ENCODE assay signal across 24 cellular contexts in the genomic region with DNA sequence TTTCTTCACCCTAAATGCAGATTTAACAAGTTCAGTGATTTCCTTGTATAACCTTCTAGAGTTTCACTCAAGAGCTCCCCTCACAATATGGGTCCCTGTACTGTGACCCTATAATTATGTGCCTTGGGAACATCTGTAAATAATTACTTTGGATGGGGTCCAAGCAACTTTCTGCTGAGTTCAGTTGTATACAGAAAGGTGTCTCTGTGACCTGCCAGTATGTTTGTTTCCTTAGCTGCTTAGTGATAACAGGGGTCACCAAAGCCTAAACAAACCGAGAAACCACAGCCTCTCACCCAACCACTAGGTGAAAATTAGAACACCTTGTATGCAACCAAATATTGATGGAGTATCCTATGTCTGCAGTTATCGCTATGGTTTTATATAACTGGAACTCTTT. TPM values are rescaled to one million over a fixed set of nuclear protein-coding genes. Genes with fewer than 3 reads are reported as not detected.
DNase-seq lines count a peak whose midpoint lies in the region; ATAC-seq and TF ChIP-seq lines count a peak whose summit lies in the region.
"Had no signal": no experiment of that assay in that cellular context is flagged by ENCODE, and none has a peak within 500 bp of the region (broad histone marks: within the 10 kb centered on the region; RNA-seq: fewer than 3 reads in every experiment).

No MANE protein-coding gene starts in this region.

- in situ Hi-C loops in mammary epithelial cell (cut with MboI; ENCODE audit: low sequenced_read_pairs in 2 of 2), result no loop called here

- no peak overlapping the region for H3K4me3 ChIP-seq in KMS-11 (IDR thresholded peaks at IDR 0.05; ENCODE audit: insufficient read depth, low read depth, low read length)
- no peak overlapping the region for H3K4me3 ChIP-seq in endodermal cell (ENCODE audit: low read length)
- no peak overlapping the region for H3K4me3 ChIP-seq in MG63
- H3K4me3 ChIP-seq in mammary epithelial cell (replicated peaks in 1 of 3; ENCODE audit: insufficient read depth in 1 of 3, low read depth in 2 of 3, low read length in 3 of 3), result no peak overlapping the region
- H3K4me3 ChIP-seq: esophagus muscularis mucosa, K562, right atrium auricular region, testis had no signal

- no peaks in the 10 kb centered on the region for H3K79me2 ChIP-seq in KMS-11 (ENCODE audit: insufficient read depth, low read depth)
- H3K79me2 ChIP-seq in mammary epithelial cell (ENCODE audit: insufficient read depth, low read length), result no peaks in the 10 kb centered on the region

- H3K4me1 ChIP-seq in KMS-11 (ENCODE audit: low read depth, poor library complexity, severe bottlenecking), result peaks cover 28% of the 10 kb centered on the region
- H3K4me1 ChIP-seq in endodermal cell (ENCODE audit: control insufficient read depth, insufficient read depth, low read length), result peaks cover 3% of the 10 kb centered on the region
- no peaks in the 10 kb centered on the region for H3K4me1 ChIP-seq in mammary epithelial cell (ENCODE audit: insufficient read depth, low read length)
- H3K4me1 ChIP-seq: esophagus muscularis mucosa, right atrium auricular region, testis had no signal

- DNase-seq in DMS153 (lab: John Stamatoyannopoulos, UW) (peak; percentile 76), NCI-H2227 (lab: John Stamatoyannopoulos, UW; ENCODE audit: unreplicated experiment) (peak; percentile 33), endodermal cell (no peak), MG63 (no peak), mammary epithelial cell (no peak)
- no peak for DNase-seq in activated CD8-positive, alpha-beta T cell treated with anti-CD3 and anti-CD28 coated beads, Interleukin-2, amount 10 ng/mL, durations not matched to agents 7 days and 5 days
- DNase-seq in activated T-cell treated with anti-CD3 and anti-CD28 coated beads, Interleukin-2, amount 50 U/mL, for 48 hours, result no peak
- DNase-seq: activated CD4-positive, CD25-positive, alpha-beta regulatory T cell; activated CD8-positive, alpha-beta T cell treated with anti-CD3 and anti-CD28 coated beads for 36 hours; activated T-cell treated with anti-CD3 and anti-CD28 coated beads, Interleukin-2, amount 50 U/mL, for 4 hours; cerebellar nuclear complex; effector CD4-positive, alpha-beta T cell; MV-4-11; NCI-H82; stimulated activated CD4-positive, alpha-beta T cell treated with anti-CD3 and anti-CD28 coated beads, Interleukin-15, amount 100 ng/mL, for 24 hours; T-helper 9 cell; testis had no signal

- H3K27ac ChIP-seq in KMS-11 (no peak overlapping the region), endodermal cell (ENCODE audit: low read depth, low read length) (no peak overlapping the region), mammary epithelial cell (ENCODE audit: insufficient read depth, low read depth, low read length) (no peak overlapping the region)
- H3K27ac ChIP-seq: esophagus muscularis mucosa, right atrium auricular region, testis had no signal

- no peak overlapping the region for H3K27ac Mint-ChIP-seq in endodermal cell
- H3K27ac Mint-ChIP-seq in activated CD8-positive, alpha-beta T cell treated with anti-CD3 and anti-CD28 coated beads, Interleukin-2, amount 10 ng/mL, durations not matched to agents 7 days and 5 days, result no peak overlapping the region
- H3K27ac Mint-ChIP-seq: activated CD8-positive, alpha-beta T cell treated with anti-CD3 and anti-CD28 coated beads for 36 hours; activated naive CD4-positive, alpha-beta T cell treated with anti-CD3 and anti-CD28 coated beads, Interleukin-2, amount 50 U/mL, for 24 hours; CD14-positive monocyte; stimulated activated memory B cell treated with anti-CD40 and anti-IgM and Interleukin-4, amounts not matched to agents 10 μg/mL and 1 μg/mL and 100 μg/mL, for 72 hours had no signal

- no peaks in the 10 kb centered on the region for H3K9me3 ChIP-seq in endodermal cell (ENCODE audit: control insufficient read depth, low read length)
- H3K9me3 ChIP-seq in MG63, result no peaks in the 10 kb centered on the region
- no peaks in the 10 kb centered on the region for H3K9me3 ChIP-seq in mammary epithelial cell (replicated peaks; ENCODE audit: insufficient read depth, low read length)
- H3K9me3 ChIP-seq: esophagus muscularis mucosa, right atrium auricular region, testis had no signal

- no peaks in the 10 kb centered on the region for H3K36me3 ChIP-seq in KMS-11 (ENCODE audit: insufficient read depth)
- H3K36me3 ChIP-seq in endodermal cell (ENCODE audit: control insufficient read depth, insufficient read depth, low read length), result no peaks in the 10 kb centered on the region
- H3K36me3 ChIP-seq in MG63, result no peaks in the 10 kb centered on the region
- H3K36me3 ChIP-seq in mammary epithelial cell (ENCODE audit: insufficient read depth, low read length), result no peaks in the 10 kb centered on the region
- H3K36me3 ChIP-seq: esophagus muscularis mucosa, right atrium auricular region had no signal

- no peak for TF ChIP-seq CTCF in KMS-11 (conservative IDR thresholded peaks at IDR 0.05; ENCODE audit: low read depth, low read length)
- TF ChIP-seq CTCF in endodermal cell (conservative IDR thresholded peaks at IDR 0.05), result peak; percentile 51
- TF ChIP-seq CTCF in mammary epithelial cell (conservative IDR thresholded peaks at IDR 0.05 in 1 of 2, IDR thresholded peaks at IDR 0.05 in 1 of 2; ENCODE audit: extremely low read depth in 1 of 2, insufficient read depth in 1 of 2, low read depth in 1 of 2, low read length in 2 of 2), result no peak

- CTCF ChIA-PET in activated CD8-positive, alpha-beta T cell treated with anti-CD3 and anti-CD28 coated beads, Interleukin-2, amount 10 ng/mL, durations not matched to agents 7 days and 5 days (lab: Charles Lee), result no interaction called here
- CTCF ChIA-PET in mammary epithelial cell (lab: Charles Lee; ENCODE audit: low non-redundant PET), result no interaction called here

- H2AFZ ChIP-seq in KMS-11 (ENCODE audit: low read depth) (no peak overlapping the region), mammary epithelial cell (ENCODE audit: low read depth, low read length) (no peak overlapping the region)

- no peak overlapping the region for H3K4me3 Mint-ChIP-seq in endodermal cell
- no peak overlapping the region for H3K4me3 Mint-ChIP-seq in activated CD8-positive, alpha-beta T cell treated with anti-CD3 and anti-CD28 coated beads, Interleukin-2, amount 10 ng/mL, durations not matched to agents 7 days and 5 days
- H3K4me3 Mint-ChIP-seq: activated CD8-positive, alpha-beta T cell treated with anti-CD3 and anti-CD28 coated beads for 36 hours; activated naive CD4-positive, alpha-beta T cell treated with anti-CD3 and anti-CD28 coated beads, Interleukin-2, amount 50 U/mL, for 24 hours; activated T-cell treated with anti-CD3 and anti-CD28 coated beads, Interleukin-2, amount 50 U/mL, for 4 hours; CD14-positive monocyte; stimulated activated memory B cell treated with anti-CD40 and anti-IgM and Interleukin-4, amounts not matched to agents 10 μg/mL and 1 μg/mL and 100 μg/mL, for 72 hours had no signal

- dilution Hi-C loops in mammary epithelial cell (cut with HindIII; ENCODE audit: low sequenced_read_pairs), result no loop called here

- peak overlapping the region; percentile 7; the same call in 1 of the 2 replicates for H3K4me2 ChIP-seq in KMS-11
- H3K4me2 ChIP-seq in mammary epithelial cell (ENCODE audit: insufficient read depth, low read depth, low read length), result no peak overlapping the region

- ATAC-seq in activated CD8-positive, alpha-beta T cell treated with anti-CD3 and anti-CD28 coated beads, Interleukin-2, amount 10 ng/mL, durations not matched to agents 7 days and 5 days, result no peak
- ATAC-seq: activated CD8-positive, alpha-beta T cell treated with anti-CD3 and anti-CD28 coated beads for 36 hours; activated T-cell treated with anti-CD3 and anti-CD28 coated beads, Interleukin-2, amount 50 U/mL, for 4 hours; stimulated activated memory B cell treated with anti-CD40 and anti-IgM and Interleukin-4, amounts not matched to agents 10 μg/mL and 1 μg/mL and 100 μg/mL, for 72 hours had no signal

- no peaks in the 10 kb centered on the region for H3K9me3 Mint-ChIP-seq in endodermal cell
- H3K9me3 Mint-ChIP-seq in activated CD8-positive, alpha-beta T cell treated with anti-CD3 and anti-CD28 coated beads, Interleukin-2, amount 10 ng/mL, durations not matched to agents 7 days and 5 days (ENCODE audit: insufficient read depth), result no peaks in the 10 kb centered on the region
- H3K9me3 Mint-ChIP-seq: activated CD8-positive, alpha-beta T cell treated with anti-CD3 and anti-CD28 coated beads for 36 hours; activated naive CD4-positive, alpha-beta T cell treated with anti-CD3 and anti-CD28 coated beads, Interleukin-2, amount 50 U/mL, for 24 hours; activated T-cell treated with anti-CD3 and anti-CD28 coated beads, Interleukin-2, amount 50 U/mL, for 4 hours; CD14-positive monocyte; stimulated activated memory B cell treated with anti-CD40 and anti-IgM and Interleukin-4, amounts not matched to agents 10 μg/mL and 1 μg/mL and 100 μg/mL, for 72 hours had no signal

- 86% methylated on average over 1 to 2 of the region's 2 CpGs for WGBS in endodermal cell (ENCODE audit: insufficient coverage in 1 of 2, insufficient read length in 1 of 2), 2 experiments
- 59% methylated on average over 2 of the region's 2 CpGs for WGBS in mammary epithelial cell (ENCODE audit: low coverage, missing lambda C conversion rate)

- H3K27me3 ChIP-seq in KMS-11 (ENCODE audit: insufficient read depth, low read depth), result no peaks in the 10 kb centered on the region
- H3K27me3 ChIP-seq in endodermal cell (ENCODE audit: control insufficient read depth, insufficient read depth, low read length, poor library complexity, severe bottlenecking), result peaks cover 15% of the 10 kb centered on the region
- peaks cover 27% of the 10 kb centered on the region for H3K27me3 ChIP-seq in MG63
- peaks cover 8% of the 10 kb centered on the region for H3K27me3 ChIP-seq in mammary epithelial cell (ENCODE audit: insufficient read depth, low read length)
- H3K27me3 ChIP-seq: esophagus muscularis mucosa, right atrium auricular region, testis had no signal

- H3K36me3 Mint-ChIP-seq in endodermal cell (ENCODE audit: low read depth), result no peaks in the 10 kb centered on the region
- no peaks in the 10 kb centered on the region for H3K36me3 Mint-ChIP-seq in activated CD8-positive, alpha-beta T cell treated with anti-CD3 and anti-CD28 coated beads, Interleukin-2, amount 10 ng/mL, durations not matched to agents 7 days and 5 days (ENCODE audit: low read depth)
- H3K36me3 Mint-ChIP-seq: activated naive CD4-positive, alpha-beta T cell treated with anti-CD3 and anti-CD28 coated beads, Interleukin-2, amount 50 U/mL, for 24 hours; CD14-positive monocyte; stimulated activated memory B cell treated with anti-CD40 and anti-IgM and Interleukin-4, amounts not matched to agents 10 μg/mL and 1 μg/mL and 100 μg/mL, for 72 hours had no signal

- intact Hi-C loops in mammary epithelial cell (cut with micrococcal nuclease), result no loop called here

- POLR2A ChIA-PET in activated CD8-positive, alpha-beta T cell treated with anti-CD3 and anti-CD28 coated beads, Interleukin-2, amount 10 ng/mL, durations not matched to agents 7 days and 5 days (lab: Charles Lee), result no interaction called here

- peaks cover 26% of the 10 kb centered on the region for H3K4me1 Mint-ChIP-seq in endodermal cell
- H3K4me1 Mint-ChIP-seq in activated CD8-positive, alpha-beta T cell treated with anti-CD3 and anti-CD28 coated beads, Interleukin-2, amount 10 ng/mL, durations not matched to agents 7 days and 5 days (ENCODE audit: low read depth), result no peaks in the 10 kb centered on the region
- H3K4me1 Mint-ChIP-seq: activated naive CD4-positive, alpha-beta T cell treated with anti-CD3 and anti-CD28 coated beads, Interleukin-2, amount 50 U/mL, for 24 hours; stimulated activated memory B cell treated with anti-CD40 and anti-IgM and Interleukin-4, amounts not matched to agents 10 μg/mL and 1 μg/mL and 100 μg/mL, for 72 hours had no signal

- H4K20me1 ChIP-seq in KMS-11 (ENCODE audit: insufficient read depth) (no peaks in the 10 kb centered on the region), mammary epithelial cell (ENCODE audit: insufficient read depth, low read length) (no peaks in the 10 kb centered on the region)

- no peak overlapping the region for H3K9ac ChIP-seq in KMS-11
- no peak overlapping the region for H3K9ac ChIP-seq in endodermal cell (ENCODE audit: extremely low read depth, low read length, poor library complexity, severe bottlenecking)
- no peak overlapping the region for H3K9ac ChIP-seq in mammary epithelial cell (ENCODE audit: insufficient read depth, low read length)

- BruUV-seq in mammary epithelial cell (replicated peaks; lab: Mats Ljungman, UMichigan), result no TSS peak

- peaks cover 8% of the 10 kb centered on the region for H3K27me3 Mint-ChIP-seq in endodermal cell (ENCODE audit: insufficient read depth)
- H3K27me3 Mint-ChIP-seq in activated CD8-positive, alpha-beta T cell treated with anti-CD3 and anti-CD28 coated beads, Interleukin-2, amount 10 ng/mL, durations not matched to agents 7 days and 5 days (ENCODE audit: low read depth), result peaks cover 12% of the 10 kb centered on the region

RNA-seq across cellular contexts. Expression of a gene that starts 29.8 kb away (rescaled TPM):
- total RNA-seq in endodermal cell (100 to 1,000 TPM in 1 of 2 donors, 10 to 100 TPM in 1; 82.6 to 101 TPM), mammary epithelial cell (10 to 100 TPM; 59.9 to 89.0 TPM)
- polyA plus RNA-seq in endodermal cell (2013, experiment 1 of 2), result 112 TPM
- polyA plus RNA-seq in endodermal cell (2013, experiment 2 of 2), result 104 TPM
- 10 to 100 TPM; 39.6 to 46.0 TPM for total RNA-seq in activated CD8-positive, alpha-beta T cell treated with anti-CD3 and anti-CD28 coated beads, Interleukin-2, amount 10 ng/mL, durations not matched to agents 7 days and 5 days
- 40.2 and 104 TPM in 2 replicates for total RNA-seq in MG63 (2014; rRNA removed; shearing (Covaris generic); ENCODE audit: low replicate concordance)
- 31.6 TPM for polyA plus RNA-seq in mammary epithelial cell
- 74.3 TPM for polyA minus RNA-seq in mammary epithelial cell

Comparison
In these comparisons a context has a peak if more than half of its experiments do, and no peak if none do; other contexts are left out.
1. DNase-seq: peak in DMS153 (single experiment) and NCI-H2227 (single experiment); none in endodermal cell (single experiment), activated CD8-positive, alpha-beta T cell treated with anti-CD3 and anti-CD28 coated beads, Interleukin-2, amount 10 ng/mL, durations not matched to agents 7 days and 5 days (single experiment), MG63 (single experiment), activated T-cell treated with anti-CD3 and anti-CD28 coated beads, Interleukin-2, amount 50 U/mL, for 48 hours (0 of 2) and mammary epithelial cell (single experiment).